In genomic region chr5:149455889-149456409, GRCh38 we compare ENCODE assay signal across 9 cellular contexts.
DNase-seq lines count a peak whose midpoint lies in the region; FAIRE-seq and TF ChIP-seq lines count a peak whose summit lies in the region.
"Had no signal": no experiment of that assay in that cellular context is flagged by ENCODE, and none has a peak within 500 bp of the region (broad histone marks: within the 10 kb centered on the region; RNA-seq: fewer than 3 reads in every experiment).

No MANE protein-coding gene starts in this region.

- peaks cover 28% of the 10 kb centered on the region for H3K4me1 ChIP-seq in HUES6 (ENCODE audit: control insufficient read depth, insufficient read depth, low read length)
- H3K4me1 ChIP-seq in astrocyte (ENCODE audit: insufficient read depth, low read length): peaks cover 39% of the 10 kb centered on the region
- peaks cover 19% of the 10 kb centered on the region for H3K4me1 ChIP-seq in suprapubic skin
- H3K4me1 ChIP-seq in OCI-LY7 (ENCODE audit: insufficient read depth, low read length, poor library complexity, severe bottlenecking): peaks cover 8% of the 10 kb centered on the region

- FAIRE-seq in astrocyte (lab: Jason Lieb, UNC): no peak

- no peak overlapping the region for H3K4me3 ChIP-seq in HUES6 (ENCODE audit: low read depth, low read length)
- H3K4me3 ChIP-seq in astrocyte (ENCODE audit: insufficient read depth, low read depth, low read length): no peak overlapping the region
- H3K4me3 ChIP-seq in suprapubic skin: no peak overlapping the region
- H3K4me3 ChIP-seq in OCI-LY7 (ENCODE audit: low read depth, low read length, poor library complexity, severe bottlenecking): no peak overlapping the region

- peak overlapping the region; percentile 17 for H3K9ac ChIP-seq in HUES6 (ENCODE audit: low read length)
- peak overlapping the region; percentile 30 for H3K9ac ChIP-seq in astrocyte (ENCODE audit: low read length)

- H3K27ac Mint-ChIP-seq in astrocyte (ENCODE audit: unreplicated experiment): peak overlapping the region; percentile 91

- peaks cover 2% of the 10 kb centered on the region for H3K36me3 Mint-ChIP-seq in astrocyte (ENCODE audit: low read depth, unreplicated experiment)

- TF ChIP-seq EP300 in suprapubic skin (IDR thresholded peaks at IDR 0.05): no peak

- CTCF ChIA-PET in OCI-LY7 (lab: Charles Lee; ENCODE audit: unreplicated experiment): no interaction called here

- DNase-seq in astrocyte (ENCODE audit: low read depth) (peak; percentile 77), islet precursor cell (peak; percentile 97), suprapubic skin (ENCODE audit: low spot score in 2 of 2) (no peak), OCI-LY7 (ENCODE audit: low spot score) (no peak), medulla oblongata (ENCODE audit: extremely low spot score) (no peak), Ammon's horn (ENCODE audit: low spot score) (no peak), T-helper 2 cell (no peak)
- DNase-seq: NCI-H774 had no signal

- no peaks in the 10 kb centered on the region for H3K27me3 Mint-ChIP-seq in astrocyte (ENCODE audit: low read depth, unreplicated experiment)

- 86% methylated on average over 13 of the region's 13 CpGs for whole genome bisulfite sequencing in suprapubic skin

- peaks cover 49% of the 10 kb centered on the region for H3K4me1 Mint-ChIP-seq in astrocyte (ENCODE audit: low read depth, unreplicated experiment)

- BruUV-seq in OCI-LY7 (replicated peaks; lab: Mats Ljungman, UMichigan): no TSS peak

- TF ChIP-seq POLR2A in suprapubic skin (IDR thresholded peaks at IDR 0.05): no peak

- peak overlapping the region; percentile 9 for H3K4me2 ChIP-seq in astrocyte (ENCODE audit: low read length)
- H3K4me2 ChIP-seq in OCI-LY7 (ENCODE audit: low read length): no peak overlapping the region

- H3K9me3 ChIP-seq in HUES6 (ENCODE audit: control insufficient read depth, insufficient read depth, low read depth, low read length) (no peaks in the 10 kb centered on the region), astrocyte (ENCODE audit: insufficient read depth, low read depth, low read length) (no peaks in the 10 kb centered on the region), suprapubic skin (no peaks in the 10 kb centered on the region), OCI-LY7 (ENCODE audit: low read length) (no peaks in the 10 kb centered on the region)

- TF ChIP-seq CTCF in astrocyte (IDR thresholded peaks at IDR 0.05; ENCODE audit: insufficient read depth, low read depth, low read length) (no peak), suprapubic skin (IDR thresholded peaks at IDR 0.05) (no peak), OCI-LY7 (conservative IDR thresholded peaks at IDR 0.05; ENCODE audit: low read length) (no peak)

- peak overlapping the region; percentile 44 for H2AFZ ChIP-seq in astrocyte (ENCODE audit: low read depth, low read length)
- no peak overlapping the region for H2AFZ ChIP-seq in OCI-LY7 (ENCODE audit: low read length)

- H3K36me3 ChIP-seq in HUES6 (ENCODE audit: control insufficient read depth, insufficient read depth, low read length) (no peaks in the 10 kb centered on the region), astrocyte (ENCODE audit: insufficient read depth, low read length) (no peaks in the 10 kb centered on the region), suprapubic skin (no peaks in the 10 kb centered on the region), OCI-LY7 (ENCODE audit: insufficient read depth, low read length) (no peaks in the 10 kb centered on the region)

- H3K79me2 ChIP-seq in astrocyte (ENCODE audit: insufficient read depth, low read length) (no peaks in the 10 kb centered on the region), OCI-LY7 (ENCODE audit: insufficient read depth, low read depth, low read length) (no peaks in the 10 kb centered on the region)

- intact Hi-C loops in OCI-LY7 (cut with micrococcal nuclease; ENCODE audit: unreplicated experiment): no loop called here

- H4K20me1 ChIP-seq in astrocyte (ENCODE audit: insufficient read depth, low read length): no peaks in the 10 kb centered on the region
- no peaks in the 10 kb centered on the region for H4K20me1 ChIP-seq in OCI-LY7 (ENCODE audit: insufficient read depth, low read length)

- H3K9me2 ChIP-seq in OCI-LY7 (ENCODE audit: insufficient read depth, low read length): no peaks in the 10 kb centered on the region

- POLR2A ChIA-PET in OCI-LY7 (lab: Charles Lee): interaction anchor here (0.8 kb wide), 1 partner anchor 63 kb away, joined by 3 read pairs; no protein-coding TSS in a partner anchor

- H3K4me3 Mint-ChIP-seq in astrocyte (ENCODE audit: unreplicated experiment): no peak overlapping the region

- no peak overlapping the region for H3K27ac ChIP-seq in HUES6 (ENCODE audit: low read depth, low read length)
- H3K27ac ChIP-seq in astrocyte (ENCODE audit: low read depth, low read length): peak overlapping the region; percentile 41
- peak overlapping the region; percentile 11 for H3K27ac ChIP-seq in suprapubic skin
- no peak overlapping the region for H3K27ac ChIP-seq in OCI-LY7 (ENCODE audit: low read depth, low read length, poor library complexity, severe bottlenecking)

- no peaks in the 10 kb centered on the region for H3K9me3 Mint-ChIP-seq in astrocyte (ENCODE audit: unreplicated experiment)

- no peaks in the 10 kb centered on the region for H3K27me3 ChIP-seq in HUES6 (ENCODE audit: control insufficient read depth, insufficient read depth, low read length)
- no peaks in the 10 kb centered on the region for H3K27me3 ChIP-seq in astrocyte (ENCODE audit: insufficient read depth, low read length)
- no peaks in the 10 kb centered on the region for H3K27me3 ChIP-seq in suprapubic skin

Comparison
In these comparisons a context has a peak if more than half of its experiments do, and no peak if none do; other contexts are left out.
1. H3K27ac ChIP-seq: peak in astrocyte (single experiment) and suprapubic skin (single experiment); none in HUES6 (single experiment) and OCI-LY7 (single experiment).
2. DNase-seq: peak in astrocyte (single experiment) and islet precursor cell (single experiment); none in suprapubic skin (0 of 2), OCI-LY7 (single experiment), medulla oblongata (single experiment), Ammon's horn (single experiment) and T-helper 2 cell (0 of 5).